13 cellular contexts compared by ENCODE assay signal in genomic region chr6:113774122-113774835, GRCh38.
DNase-seq lines count a peak whose midpoint lies in the region; ATAC-seq and TF ChIP-seq lines count a peak whose summit lies in the region.
"Had no signal": no experiment of that assay in that cellular context is flagged by ENCODE, and none has a peak within 500 bp of the region (broad histone marks: within the 10 kb centered on the region; RNA-seq: fewer than 3 reads in every experiment).

No MANE protein-coding gene starts in this region.

- no peaks in the 10 kb centered on the region for H3K36me3 Mint-ChIP-seq in naive thymus-derived CD4-positive, alpha-beta T cell
- no peaks in the 10 kb centered on the region for H3K36me3 Mint-ChIP-seq in CD8-positive, alpha-beta T cell

- CTCF ChIA-PET in naive thymus-derived CD4-positive, alpha-beta T cell (lab: Charles Lee) = no interaction called here
- CTCF ChIA-PET in CD8-positive, alpha-beta T cell (lab: Charles Lee) = interaction anchor here (0.5 kb wide), 1 partner anchor 133 kb away, joined by 3 read pairs; no protein-coding TSS in a partner anchor

- H3K4me1 Mint-ChIP-seq in naive thymus-derived CD4-positive, alpha-beta T cell = no peaks in the 10 kb centered on the region
- no peaks in the 10 kb centered on the region for H3K4me1 Mint-ChIP-seq in CD8-positive, alpha-beta T cell (ENCODE audit: low read depth)

- no peaks in the 10 kb centered on the region for H3K9me3 ChIP-seq in naive thymus-derived CD4-positive, alpha-beta T cell (ENCODE audit: control insufficient read depth in 2 of 3, low read length in 3 of 3)
- no peaks in the 10 kb centered on the region for H3K9me3 ChIP-seq in CD8-positive, alpha-beta T cell (ENCODE audit: low read length)
- H3K9me3 ChIP-seq: pancreas had no signal

- TF ChIP-seq CTCF in choroid plexus epithelial cell (conservative IDR thresholded peaks at IDR 0.05; ENCODE audit: low read depth, low read length) (no peak), GM20000 (IDR thresholded peaks at IDR 0.05; ENCODE audit: extremely low read depth, missing control alignments) (no peak)
- no peak for TF ChIP-seq CTCF in CD8-positive, alpha-beta T cell (IDR thresholded peaks at IDR 0.05)

- H3K36me3 ChIP-seq in naive thymus-derived CD4-positive, alpha-beta T cell (ENCODE audit: control insufficient read depth in 2 of 3, insufficient read depth in 3 of 3, low read length in 3 of 3) = no peaks in the 10 kb centered on the region
- H3K36me3 ChIP-seq in CD8-positive, alpha-beta T cell (ENCODE audit: insufficient read depth, low read length) = no peaks in the 10 kb centered on the region
- H3K36me3 ChIP-seq: pancreas had no signal

- H3K27ac ChIP-seq in naive thymus-derived CD4-positive, alpha-beta T cell (ENCODE audit: low read depth, low read length) = no peak overlapping the region
- H3K27ac ChIP-seq in CD8-positive, alpha-beta T cell (ENCODE audit: low read depth, low read length) = no peak overlapping the region
- H3K27ac ChIP-seq: pancreas had no signal

- no peak overlapping the region for H3K27ac Mint-ChIP-seq in naive thymus-derived CD4-positive, alpha-beta T cell
- no peak overlapping the region for H3K27ac Mint-ChIP-seq in CD8-positive, alpha-beta T cell

- intact Hi-C loops in naive thymus-derived CD4-positive, alpha-beta T cell (cut with micrococcal nuclease) = no loop called here
- intact Hi-C loops in CD8-positive, alpha-beta T cell (cut with DNase I, micrococcal nuclease) = no loop called here
- intact Hi-C loops in posterior vena cava (cut with DNase I) = no loop called here

- H3K27me3 Mint-ChIP-seq in naive thymus-derived CD4-positive, alpha-beta T cell = peaks cover 0 to 12% (median 3%) of the 10 kb centered on the region in 5 donors
- H3K27me3 Mint-ChIP-seq in CD8-positive, alpha-beta T cell (ENCODE audit: low read depth) = peaks cover 2% of the 10 kb centered on the region

- peaks cover 0 to 4% (median 0%) of the 10 kb centered on the region in 11 donors for H3K9me3 Mint-ChIP-seq in naive thymus-derived CD4-positive, alpha-beta T cell
- H3K9me3 Mint-ChIP-seq in CD8-positive, alpha-beta T cell = no peaks in the 10 kb centered on the region
- H3K9me3 Mint-ChIP-seq: activated T-cell treated with anti-CD3 and anti-CD28 coated beads, Interleukin-2, amount 50 U/mL, for 4 hours had no signal

- POLR2A ChIA-PET in naive thymus-derived CD4-positive, alpha-beta T cell (lab: Charles Lee) = no interaction called here
- POLR2A ChIA-PET in CD8-positive, alpha-beta T cell (lab: Charles Lee) = no interaction called here

- H3K27me3 ChIP-seq in naive thymus-derived CD4-positive, alpha-beta T cell (ENCODE audit: control insufficient read depth in 2 of 2, insufficient read depth in 2 of 2, low read length in 2 of 2) = no peaks in the 10 kb centered on the region
- H3K27me3 ChIP-seq in CD8-positive, alpha-beta T cell (ENCODE audit: insufficient read depth, low read length) = no peaks in the 10 kb centered on the region
- H3K27me3 ChIP-seq: pancreas had no signal

- peak; percentile 48 for ATAC-seq in naive thymus-derived CD4-positive, alpha-beta T cell
- no peak for ATAC-seq in CD8-positive, alpha-beta T cell
- ATAC-seq: activated T-cell treated with anti-CD3 and anti-CD28 coated beads, Interleukin-2, amount 50 U/mL, for 4 hours; left ventricle myocardium superior had no signal

- no peak overlapping the region for H3K4me3 Mint-ChIP-seq in naive thymus-derived CD4-positive, alpha-beta T cell
- H3K4me3 Mint-ChIP-seq in CD8-positive, alpha-beta T cell = no peak overlapping the region
- H3K4me3 Mint-ChIP-seq: activated T-cell treated with anti-CD3 and anti-CD28 coated beads, Interleukin-2, amount 50 U/mL, for 4 hours had no signal

- H3K4me1 ChIP-seq in naive thymus-derived CD4-positive, alpha-beta T cell (ENCODE audit: control insufficient read depth in 2 of 2, insufficient read depth in 2 of 2, low read length in 2 of 2) = no peaks in the 10 kb centered on the region
- no peaks in the 10 kb centered on the region for H3K4me1 ChIP-seq in CD8-positive, alpha-beta T cell (ENCODE audit: insufficient read depth, low read length)
- H3K4me1 ChIP-seq: pancreas had no signal

- H3K4me3 ChIP-seq in choroid plexus epithelial cell (ENCODE audit: low read depth, low read length) = no peak overlapping the region
- H3K4me3 ChIP-seq in naive thymus-derived CD4-positive, alpha-beta T cell (ENCODE audit: low read length) = no peak overlapping the region
- no peak overlapping the region for H3K4me3 ChIP-seq in CD8-positive, alpha-beta T cell (ENCODE audit: low read depth, low read length)
- H3K4me3 ChIP-seq: pancreas had no signal

- DNase-seq in DMS53 (lab: John Stamatoyannopoulos, UW) (peak; percentile 53), NCI-H226 (peak; percentile 33), choroid plexus epithelial cell (ENCODE audit: low read depth) (peak; percentile 87), posterior vena cava (ENCODE audit: low spot score) (no peak), GM20000 (ENCODE audit: low spot score) (no peak), NCI-H1930 (lab: John Stamatoyannopoulos, UW) (no peak)
- DNase-seq in naive thymus-derived CD4-positive, alpha-beta T cell = no peak
- no peak for DNase-seq in CD8-positive, alpha-beta T cell
- DNase-seq: activated T-cell treated with anti-CD3 and anti-CD28 coated beads, Interleukin-2, amount 50 U/mL, for 4 hours; left ventricle myocardium superior; NCI-H1694 treated with DMSO at 0.1 percent for 48 hours; pancreas; stimulated activated CD4-positive, alpha-beta T cell treated with anti-CD3 and anti-CD28 coated beads, Interleukin-4, amount 100 ng/mL, for 1 hour had no signal

Comparison
In these comparisons a context has a peak if more than half of its experiments do, and no peak if none do; other contexts are left out.
1. DNase-seq: peak in DMS53 (single experiment), NCI-H226 (single experiment) and choroid plexus epithelial cell (single experiment); none in naive thymus-derived CD4-positive, alpha-beta T cell (0 of 9), CD8-positive, alpha-beta T cell (0 of 7), posterior vena cava (single experiment), GM20000 (single experiment) and NCI-H1930 (0 of 2).